ENCODE assay signal across 24 cellular contexts in genomic region chr2:60275958-60276357, GRCh38.
DNase-seq lines count a peak whose midpoint lies in the region; ATAC-seq, FAIRE-seq and TF ChIP-seq lines count a peak whose summit lies in the region.
"Had no signal": no experiment of that assay in that cellular context is flagged by ENCODE, and none has a peak within 500 bp of the region (broad histone marks: within the 10 kb centered on the region; RNA-seq: fewer than 3 reads in every experiment).

No MANE protein-coding gene starts in this region.

- POLR2A ChIA-PET in HCT116 (lab: Charles Lee), result no interaction called here
- POLR2A ChIA-PET in WTC11 (lab: Charles Lee), result no interaction called here

- TF ChIP-seq CTCF in GM12873 (IDR thresholded peaks at IDR 0.05; ENCODE audit: insufficient read depth, low read depth, low read length, missing control alignments) (peak; percentile 7), HCT116 (IDR thresholded peaks at IDR 0.05 in 2 of 3, conservative IDR thresholded peaks at IDR 0.05 in 1 of 3; ENCODE audit: borderline replicate concordance in 1 of 3, insufficient read depth in 1 of 3, low read depth in 2 of 3, low read length in 2 of 3) (peak in 1 of 3 experiments; percentile 12; a peak in 1 of 6 replicates), WTC11 (IDR thresholded peaks at IDR 0.05) (no peak), D721Med (IDR thresholded peaks at IDR 0.05; ENCODE audit: insufficient read depth, missing control alignments) (no peak)

- no peak for FAIRE-seq in D721Med (lab: Jason Lieb, UNC)
- FAIRE-seq: A204.1, HepG2 had no signal

- no peak for TF ChIP-seq RAD21 in HCT116 (IDR thresholded peaks at IDR 0.05; ENCODE audit: low read depth)

- H3K36me3 ChIP-seq in HCT116 (ENCODE audit: control insufficient read depth in 1 of 2, insufficient read depth in 2 of 2, low read length in 2 of 2), result no peaks in the 10 kb centered on the region

- peaks cover 13% of the 10 kb centered on the region for H3K36me3 Mint-ChIP-seq in WTC11

- 0 out of 2 replicates have a peak, but pooled peaks cover 4% of the 10 kb centered on the region for H3K4me1 Mint-ChIP-seq in WTC11

- no peaks in the 10 kb centered on the region for H3K9me2 ChIP-seq in HCT116 (ENCODE audit: insufficient read depth)

- TF ChIP-seq POLR2A in HCT116 (IDR thresholded peaks at IDR 0.05; ENCODE audit: borderline replicate concordance, extremely low read depth, insufficient read depth, insufficient read length), result no peak

- no peak overlapping the region for H3K9ac ChIP-seq in HCT116 (ENCODE audit: low read length)
- H3K9ac ChIP-seq: BLaER1 treated with 17β-estradiol and CSF1 and Interleukin-3, amounts not matched to agents 10 nM and 100 nM; GM23248 had no signal

- no peaks in the 10 kb centered on the region for H3K4me1 ChIP-seq in HCT116 (ENCODE audit: control insufficient read depth in 1 of 2, insufficient read depth in 2 of 2, low read length in 2 of 2)
- H3K4me1 ChIP-seq: BLaER1 treated with 17β-estradiol and CSF1 and Interleukin-3, amounts not matched to agents 10 nM and 100 nM had no signal

- RAD21 ChIA-PET in HCT116 (lab: Charles Lee; ENCODE audit: low non-redundant PET in 1 of 2, low total read pairs in 2 of 2, uncharacterized antibody in 2 of 2, unreplicated experiment in 2 of 2), result no interaction called here

- H3K4me3 Mint-ChIP-seq in WTC11, result no peak overlapping the region
- H3K4me3 Mint-ChIP-seq: CD4-positive, alpha-beta T cell had no signal

- CTCF ChIA-PET in HCT116 (lab: Charles Lee), result no interaction called here
- CTCF ChIA-PET in WTC11 (lab: Charles Lee), result interaction anchor here (1.0 to 1.6 kb wide), 3 partner anchors 19 to 306 kb away, joined by 3 to 4 read pairs (median 3); no protein-coding TSS in a partner anchor

- H2AFZ ChIP-seq in HCT116 (ENCODE audit: low read depth, low read length, poor library complexity, severe bottlenecking), result no peak overlapping the region
- H2AFZ ChIP-seq: GM23248 had no signal

- BruUV-seq in HCT116 (replicated peaks; lab: Mats Ljungman, UMichigan), result no TSS peak

- DNase-seq in HCT116 (ENCODE audit: low read depth, low spot score), result no peak
- peak; percentile 17 for DNase-seq in WTC11 (ENCODE audit: low spot score)
- DNase-seq in iPS-NIHi7 (ENCODE audit: extremely low spot score), result peak; percentile 41
- no peak for DNase-seq in T-helper 2 cell
- no peak for DNase-seq in HCEC 1CT
- no peak for DNase-seq in D721Med (ENCODE audit: insufficient read length, low spot score)
- DNase-seq: CD4-positive, alpha-beta T cell; DMS79 treated with DMSO at 0.1 percent for 48 hours; GF-D8; GM23248; Kasumi-1; NCI-H1105 treated with DMSO at 0.1 percent for 48 hours; NCI-H146; NCI-H1930; NCI-H2107; NCI-H524; NCI-H82; NK-92 treated with Interleukin-12 subunit alpha and Interleukin-12 subunit beta, amount 100 ng/mL, for 24 hours; RPMI8226; SHP77 had no signal

- intact Hi-C loops in HCT116 (cut with micrococcal nuclease), result no loop called here

- ATAC-seq in HCT116 (peak; percentile 54; the same call in 1 of the 2 replicates), WTC11 (peak; percentile 90)
- ATAC-seq: HepG2 had no signal

- H3K9me3 ChIP-seq in HCT116 (ENCODE audit: control insufficient read depth in 1 of 2, insufficient read depth in 1 of 2, low read depth in 1 of 2, low read length in 2 of 2), result peaks cover 0 to 10% of the 10 kb centered on the region in 2 experiments; a peak in 1 of 4 replicates

- H4K20me1 ChIP-seq in HCT116 (ENCODE audit: insufficient read depth), result no peaks in the 10 kb centered on the region
- H4K20me1 ChIP-seq: BLaER1 treated with 17β-estradiol and CSF1 and Interleukin-3, amounts not matched to agents 10 nM and 100 nM had no signal

- no peak overlapping the region for H3K27ac ChIP-seq in HCT116 (ENCODE audit: low read depth, low read length)
- H3K27ac ChIP-seq: BLaER1 treated with 17β-estradiol and CSF1 and Interleukin-3, amounts not matched to agents 10 nM and 100 nM; GM23248 had no signal

- H3K9me3 Mint-ChIP-seq in WTC11, result peaks cover 19% of the 10 kb centered on the region
- H3K9me3 Mint-ChIP-seq: CD4-positive, alpha-beta T cell had no signal

- H3K27me3 Mint-ChIP-seq in WTC11 (ENCODE audit: low read depth), result peaks cover 3% of the 10 kb centered on the region
- H3K27me3 Mint-ChIP-seq: CD4-positive, alpha-beta T cell had no signal

- H3K4me2 ChIP-seq in HCT116 (ENCODE audit: low read length), result no peak overlapping the region
- H3K4me2 ChIP-seq: BLaER1 treated with 17β-estradiol and CSF1 and Interleukin-3, amounts not matched to agents 10 nM and 100 nM had no signal

- no peaks in the 10 kb centered on the region for H3K79me2 ChIP-seq in HCT116 (ENCODE audit: insufficient read depth, low read length)

- H3K27ac Mint-ChIP-seq in WTC11, result no peak overlapping the region
- H3K27ac Mint-ChIP-seq: CD4-positive, alpha-beta T cell had no signal

- peaks cover 6% of the 10 kb centered on the region for H3K27me3 ChIP-seq in HCT116 (ENCODE audit: insufficient read depth, low read length)
- H3K27me3 ChIP-seq: BLaER1 treated with 17β-estradiol and CSF1 and Interleukin-3, amounts not matched to agents 10 nM and 100 nM had no signal

- no peak overlapping the region for H3K4me3 ChIP-seq in HCT116 (replicated peaks in 1 of 2; ENCODE audit: low read depth in 1 of 2, low read length in 2 of 2)
- H3K4me3 ChIP-seq: BLaER1 treated with 17β-estradiol and CSF1 and Interleukin-3, amounts not matched to agents 10 nM and 100 nM; GM23248 had no signal

TF ChIP-seq in HCT116, 20 proteins besides CTCF, POLR2A, EP300 and RAD21:
- TF ChIP-seq MAX (IDR thresholded peaks at IDR 0.05) (no peak), EGR1 (IDR thresholded peaks at IDR 0.05; ENCODE audit: low read depth) (no peak), ZFX (IDR thresholded peaks at IDR 0.05) (no peak), EZH2phosphoT487 (IDR thresholded peaks at IDR 0.05; ENCODE audit: borderline replicate concordance) (no peak), TCF7L2 (IDR thresholded peaks at IDR 0.05; ENCODE audit: borderline replicate concordance, extremely low read depth, insufficient read depth, insufficient read length) (no peak), SRF (IDR thresholded peaks at IDR 0.05; ENCODE audit: low read depth) (no peak), ELF1 (IDR thresholded peaks at IDR 0.05; ENCODE audit: borderline replicate concordance, low read depth) (no peak), YY1 (IDR thresholded peaks at IDR 0.05; ENCODE audit: extremely low read depth, insufficient replicate concordance, low read depth, low read length) (no peak), ATF3 (IDR thresholded peaks at IDR 0.05) (no peak)

TF ChIP-seq in WTC11, 78 proteins besides CTCF, POLR2A, EP300 and RAD21 (continues in another document):
- no peak for TF ChIP-seq ZMAT4 (CRISPR knock-in tag; IDR thresholded peaks at IDR 0.05)
- TF ChIP-seq ZNF281 (CRISPR knock-in tag; IDR thresholded peaks at IDR 0.05), result no peak
- TF ChIP-seq ZNF512 (CRISPR knock-in tag; IDR thresholded peaks at IDR 0.05; ENCODE audit: borderline replicate concordance), result no peak
- no peak for TF ChIP-seq MYBL2 (CRISPR knock-in tag; IDR thresholded peaks at IDR 0.05)
- TF ChIP-seq HMGA2 (CRISPR knock-in tag; IDR thresholded peaks at IDR 0.05), result no peak
- TF ChIP-seq TEAD1 (CRISPR knock-in tag; IDR thresholded peaks at IDR 0.05), result no peak
- no peak for TF ChIP-seq ELF4 (CRISPR knock-in tag; IDR thresholded peaks at IDR 0.05; ENCODE audit: low read depth)
- no peak for TF ChIP-seq FOXK1 (CRISPR knock-in tag; IDR thresholded peaks at IDR 0.05)
- no peak for TF ChIP-seq ATF1 (CRISPR knock-in tag; IDR thresholded peaks at IDR 0.05)

Comparison
In these comparisons a context has a peak if more than half of its experiments do, and no peak if none do; other contexts are left out.
1. DNase-seq: peak in WTC11 (single experiment) and iPS-NIHi7 (single experiment); none in HCT116 (single experiment), T-helper 2 cell (0 of 5), HCEC 1CT (single experiment) and D721Med (single experiment).